27 cellular contexts compared by ENCODE assay signal in the genomic region with DNA sequence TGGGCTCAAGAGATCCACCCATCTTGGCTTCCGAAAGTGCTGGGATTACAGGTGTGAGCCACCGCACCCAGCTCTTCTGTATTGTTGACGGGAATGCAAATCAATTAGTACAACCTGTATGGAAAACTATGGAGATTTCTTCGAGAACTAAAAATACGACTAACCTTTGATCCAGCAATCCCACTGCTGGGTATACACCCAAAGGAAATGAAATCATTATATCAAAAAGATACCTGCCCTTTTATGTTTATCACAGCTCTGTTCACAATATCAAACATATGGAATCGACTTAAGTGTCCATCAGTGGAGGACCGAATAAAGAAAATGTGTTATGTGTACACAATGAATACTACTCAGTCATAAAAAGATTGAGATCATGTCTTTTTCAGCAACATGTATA.
"Had no signal": no experiment of that assay in that cellular context is flagged by ENCODE, and none has a peak within 500 bp of the region (broad histone marks: within the 10 kb centered on the region; RNA-seq: fewer than 3 reads in every experiment).

No MANE protein-coding gene starts in this region.

- H3K36me3 ChIP-seq: colonic mucosa, esophagus muscularis mucosa, gastrocnemius medialis, gastroesophageal sphincter, heart left ventricle, heart right ventricle had no signal

- FAIRE-seq: endometrium, endothelial cell of umbilical vein, frontal cortex had no signal

- H3K27me3 ChIP-seq: colonic mucosa, dorsolateral prefrontal cortex, esophagus muscularis mucosa, esophagus squamous epithelium, foreskin keratinocyte, gastrocnemius medialis, gastroesophageal sphincter, heart left ventricle, heart right ventricle had no signal

- DNase-seq: colonic mucosa; cortex of kidney; dermis blood vessel endothelial cell; dorsolateral prefrontal cortex; effector CD4-positive, alpha-beta T cell; effector CD8-positive, alpha-beta T cell; effector memory CD4-positive, alpha-beta T cell; effector memory CD8-positive, alpha-beta T cell; endodermal cell; erythroblast; esophagus squamous epithelium; foreskin fibroblast; foreskin keratinocyte; foreskin melanocyte; gastrocnemius medialis; glutamatergic neuron; head of caudate nucleus; heart left ventricle; heart right ventricle had no signal

- H3K9me3 ChIP-seq: colonic mucosa, esophagus muscularis mucosa, esophagus squamous epithelium, gastrocnemius medialis, gastroesophageal sphincter had no signal

- H3K27ac ChIP-seq: colonic mucosa, coronary artery, dorsolateral prefrontal cortex, epithelial cell of prostate, esophagus muscularis mucosa, esophagus squamous epithelium, foreskin keratinocyte, gastrocnemius medialis, gastroesophageal sphincter, heart left ventricle, heart right ventricle had no signal

- H3K4me1 ChIP-seq: colonic mucosa, esophagus muscularis mucosa, esophagus squamous epithelium, foreskin keratinocyte, gastrocnemius medialis, gastroesophageal sphincter, heart left ventricle, heart right ventricle had no signal

- ATAC-seq: effector memory CD8-positive, alpha-beta T cell; esophagus mucosa; foreskin keratinocyte; gastrocnemius medialis; gastroesophageal sphincter; heart left ventricle; heart right ventricle had no signal

- H3K4me3 ChIP-seq: colonic mucosa, coronary artery, dorsolateral prefrontal cortex, esophagus muscularis mucosa, esophagus squamous epithelium, gastrocnemius medialis, gastroesophageal sphincter, heart left ventricle, heart right ventricle had no signal
